9 cellular contexts compared by ENCODE assay signal in genomic region chr14:94036328-94037167, GRCh38. TPM values are rescaled to one million over a fixed set of nuclear protein-coding genes. Genes with fewer than 3 reads are reported as not detected.
DNase-seq lines count a peak whose midpoint lies in the region; ATAC-seq and TF ChIP-seq lines count a peak whose summit lies in the region.
"Had no signal": no experiment of that assay in that cellular context is flagged by ENCODE, and none has a peak within 500 bp of the region (broad histone marks: within the 10 kb centered on the region; RNA-seq: fewer than 3 reads in every experiment).

No MANE protein-coding gene starts in this region.

- TF ChIP-seq POLR2A in thyroid gland (IDR thresholded peaks at IDR 0.05): no peak

- POLR2A ChIA-PET in CD8-positive, alpha-beta memory T cell (lab: Charles Lee): interaction anchor here (1.4 kb wide), 1 partner anchor 10 kb away, joined by 5 read pairs; the partner anchor contains the start of gene OTUB2

- WGBS in thyroid gland, 2 donors: 35 to 39% methylated on average over 12 of the region's 12 CpGs

- no peaks in the 10 kb centered on the region for H3K36me3 Mint-ChIP-seq in CD8-positive, alpha-beta memory T cell
- H3K36me3 Mint-ChIP-seq in activated T-cell treated with anti-CD3 and anti-CD28 coated beads, Interleukin-2, amount 50 U/mL, for 72 hours (ENCODE audit: insufficient read depth in 2 of 2): no peaks in the 10 kb centered on the region

- H3K27ac ChIP-seq in CD8-positive, alpha-beta memory T cell (ENCODE audit: low read depth, low read length): no peak overlapping the region
- H3K27ac ChIP-seq in thyroid gland: no peak overlapping the region

- H3K9me3 Mint-ChIP-seq in CD8-positive, alpha-beta memory T cell: no peaks in the 10 kb centered on the region
- H3K9me3 Mint-ChIP-seq in activated T-cell treated with anti-CD3 and anti-CD28 coated beads, Interleukin-2, amount 50 U/mL, for 72 hours: no peaks in the 10 kb centered on the region

- H3K4me3 Mint-ChIP-seq in CD8-positive, alpha-beta memory T cell: no peak overlapping the region
- H3K4me3 Mint-ChIP-seq in activated T-cell treated with anti-CD3 and anti-CD28 coated beads, Interleukin-2, amount 50 U/mL, for 72 hours: no peak overlapping the region

- CTCF ChIA-PET in CD8-positive, alpha-beta memory T cell (lab: Charles Lee): interaction anchor here (0.7 to 5.5 kb wide), 37 partner anchors 8 to 450 kb away, joined by 3 to 64 read pairs (median 5); partner anchors contain the start of genes CCDC197, DDX24, IFI27L1 and OTUB2

- H3K36me3 ChIP-seq in CD8-positive, alpha-beta memory T cell (ENCODE audit: insufficient read depth, low read length): no peaks in the 10 kb centered on the region
- H3K36me3 ChIP-seq in thyroid gland: no peaks in the 10 kb centered on the region

- peak; percentile 88 for ATAC-seq in GM19328 (IDR thresholded peaks at IDR 0.05; ENCODE audit: unreplicated experiment)
- peak; percentile 93 for ATAC-seq in HG03460 (IDR thresholded peaks at IDR 0.05; ENCODE audit: unreplicated experiment)
- ATAC-seq in activated T-cell treated with anti-CD3 and anti-CD28 coated beads, Interleukin-2, amount 50 U/mL, for 72 hours (replicated peaks in 1 of 2): peak; percentile 87 to 91

- no peaks in the 10 kb centered on the region for H3K9me3 ChIP-seq in CD8-positive, alpha-beta memory T cell (ENCODE audit: low read length)
- no peaks in the 10 kb centered on the region for H3K9me3 ChIP-seq in thyroid gland

- peak; percentile 60 to 80 (median 63) for DNase-seq in CD8-positive, alpha-beta memory T cell
- peak; percentile 24 for DNase-seq in OCI-M2 (lab: John Stamatoyannopoulos, UW; ENCODE audit: unreplicated experiment)
- DNase-seq in activated T-cell treated with anti-CD3 and anti-CD28 coated beads, Interleukin-2, amount 50 U/mL, for 72 hours: peak; percentile 77 to 82
- peak; percentile 76 for DNase-seq in fibroblast of the aortic adventitia (ENCODE audit: low read depth)
- peak in 36 of 56 donors; percentile 12 to 85 (median 34) for DNase-seq in nucleus accumbens (lab: John Stamatoyannopoulos, UW)
- peak; percentile 66 to 73 for DNase-seq in thyroid gland

- H3K27ac Mint-ChIP-seq in CD8-positive, alpha-beta memory T cell: peak overlapping the region in 2 of 8 donors; percentile 47 to 85
- H3K27ac Mint-ChIP-seq in activated T-cell treated with anti-CD3 and anti-CD28 coated beads, Interleukin-2, amount 50 U/mL, for 72 hours: no peak overlapping the region

- intact Hi-C loops in thyroid gland (cut with DNase I): loop anchor here (5.0 kb wide), 2 partner anchors 101 to 146 kb away; no protein-coding TSS in a partner anchor

- peaks cover 3 to 7% (median 5%) of the 10 kb centered on the region in 3 donors for H3K4me1 Mint-ChIP-seq in CD8-positive, alpha-beta memory T cell
- peaks cover 5% of the 10 kb centered on the region for H3K4me1 Mint-ChIP-seq in activated T-cell treated with anti-CD3 and anti-CD28 coated beads, Interleukin-2, amount 50 U/mL, for 72 hours (ENCODE audit: low read depth)

- H3K27me3 ChIP-seq in CD8-positive, alpha-beta memory T cell (ENCODE audit: insufficient read depth, low read length, poor library complexity, severe bottlenecking): no peaks in the 10 kb centered on the region
- no peaks in the 10 kb centered on the region for H3K27me3 ChIP-seq in thyroid gland

- H3K27me3 Mint-ChIP-seq in CD8-positive, alpha-beta memory T cell: no peaks in the 10 kb centered on the region
- no peaks in the 10 kb centered on the region for H3K27me3 Mint-ChIP-seq in activated T-cell treated with anti-CD3 and anti-CD28 coated beads, Interleukin-2, amount 50 U/mL, for 72 hours (ENCODE audit: low read depth)

- H3K4me3 ChIP-seq in CD8-positive, alpha-beta memory T cell (ENCODE audit: low read length): no peak overlapping the region
- H3K4me3 ChIP-seq in fibroblast of the aortic adventitia (ENCODE audit: low read depth, low read length): no peak overlapping the region
- no peak overlapping the region for H3K4me3 ChIP-seq in thyroid gland (replicated peaks in 1 of 3)

- peak; percentile 93 for TF ChIP-seq CTCF in fibroblast of the aortic adventitia (IDR thresholded peaks at IDR 0.05; ENCODE audit: insufficient read depth, low read length)
- peak; percentile 56 to 79 (median 70) for TF ChIP-seq CTCF in thyroid gland (IDR thresholded peaks at IDR 0.05)

- no peaks in the 10 kb centered on the region for H3K4me1 ChIP-seq in CD8-positive, alpha-beta memory T cell (ENCODE audit: insufficient read depth, low read length)
- H3K4me1 ChIP-seq in thyroid gland: peaks cover 0 to under 1% of the 10 kb centered on the region in 2 donors

RNA-seq across cellular contexts. Expression of gene OTUB2, which starts 10.4 kb away (rescaled TPM):
- 1 to 10 TPM; 1.1 to 1.8 TPM for total RNA-seq in CD8-positive, alpha-beta memory T cell
- 0.12 TPM for polyA plus RNA-seq in CD8-positive, alpha-beta memory T cell
- 1 to 10 TPM; 1.9 to 2.1 TPM for total RNA-seq in activated T-cell treated with anti-CD3 and anti-CD28 coated beads, Interleukin-2, amount 50 U/mL, for 72 hours
- total RNA-seq in fibroblast of the aortic adventitia (ENCODE audit: low replicate concordance): 2.5 and 2.8 TPM in 2 replicates
- 1 to 10 TPM in 1 of 4 donors, under 1 TPM in 2, not detected in 1; 0.45 to 1.2 (median 0.54) TPM for total RNA-seq in thyroid gland

RNA-seq across cellular contexts. Expression of gene CCDC197, which starts 39.4 kb away (rescaled TPM):
- total RNA-seq in CD8-positive, alpha-beta memory T cell: not detected
- polyA plus RNA-seq in CD8-positive, alpha-beta memory T cell: not detected
- 1 to 10 TPM; 1.6 to 2.2 TPM for total RNA-seq in activated T-cell treated with anti-CD3 and anti-CD28 coated beads, Interleukin-2, amount 50 U/mL, for 72 hours
- total RNA-seq in fibroblast of the aortic adventitia (ENCODE audit: low replicate concordance) (not detected in 2 replicates), thyroid gland (not detected)
- total RNA-seq: activated CD8-positive, alpha-beta memory T cell treated with anti-CD3 and anti-CD28 coated beads for 36 hours had no signal

RNA-seq across cellular contexts. Expression of gene DDX24, which starts 44.5 kb away (rescaled TPM):
- total RNA-seq in CD8-positive, alpha-beta memory T cell: 100 to 1,000 TPM; 274 to 283 TPM
- polyA plus RNA-seq in CD8-positive, alpha-beta memory T cell: 287 TPM
- total RNA-seq in activated T-cell treated with anti-CD3 and anti-CD28 coated beads, Interleukin-2, amount 50 U/mL, for 72 hours: 100 to 1,000 TPM; 193 to 197 TPM
- total RNA-seq in fibroblast of the aortic adventitia (ENCODE audit: low replicate concordance) (130 and 446 TPM in 2 replicates), thyroid gland (100 to 1,000 TPM; 139 to 209 (median 193) TPM)

RNA-seq across cellular contexts. Expression of gene IFI27L1, which starts 44.6 kb away (rescaled TPM):
- 10 to 100 TPM; 15.5 to 18.4 TPM for total RNA-seq in CD8-positive, alpha-beta memory T cell
- 8.3 TPM for polyA plus RNA-seq in CD8-positive, alpha-beta memory T cell
- 10 to 100 TPM; 59.6 to 71.4 TPM for total RNA-seq in activated T-cell treated with anti-CD3 and anti-CD28 coated beads, Interleukin-2, amount 50 U/mL, for 72 hours
- total RNA-seq in fibroblast of the aortic adventitia (ENCODE audit: low replicate concordance): 8.9 and 12.2 TPM in 2 replicates
- 10 to 100 TPM in 2 of 4 donors, 1 to 10 TPM in 2; 3.4 to 21.3 (median 10.2) TPM for total RNA-seq in thyroid gland

Comparison
In these comparisons a context has a peak if more than half of its experiments do, and no peak if none do; other contexts are left out.
1. DNase-seq: peak in every context shown above with its lines; median percentile 80 in activated T-cell treated with anti-CD3 and anti-CD28 coated beads, Interleukin-2, amount 50 U/mL, for 72 hours; 76 in fibroblast of the aortic adventitia; 70 in thyroid gland; 63 in CD8-positive, alpha-beta memory T cell; 34 in nucleus accumbens; 24 in OCI-M2.